ENCODE assay signal across 9 cellular contexts in genomic region chr4:117700111-117700892, GRCh38.
DNase-seq lines count a peak whose midpoint lies in the region; ATAC-seq and TF ChIP-seq lines count a peak whose summit lies in the region.
"Had no signal": no experiment of that assay in that cellular context is flagged by ENCODE, and none has a peak within 500 bp of the region (broad histone marks: within the 10 kb centered on the region; RNA-seq: fewer than 3 reads in every experiment).

No MANE protein-coding gene starts in this region.

- H3K4me3 ChIP-seq in smooth muscle cell: no peak overlapping the region
- H3K4me3 ChIP-seq: SJCRH30 had no signal

- no peak overlapping the region for H3K4me2 ChIP-seq in smooth muscle cell

- DNase-seq in SK-MEL-5 (ENCODE audit: low read depth, low spot score) (peak; percentile 57), midbrain (lab: John Stamatoyannopoulos, UW) (peak; percentile 0), NCI-H2171 treated with DMSO at 0.1 percent for 48 hours (lab: John Stamatoyannopoulos, UW) (no peak), substantia nigra (lab: John Stamatoyannopoulos, UW) (no peak), smooth muscle cell (lab: John Stamatoyannopoulos, UW; ENCODE audit: unreplicated experiment) (no peak)
- no peak for DNase-seq in activated T-cell treated with anti-CD3 and anti-CD28 coated beads, Interleukin-2, amount 50 U/mL, for 4 hours

- WGBS in smooth muscle cell (ENCODE audit: low lambda C conversion rate): 95% methylated on average over 3 of the region's 3 CpGs

- no peaks in the 10 kb centered on the region for H4K20me1 ChIP-seq in smooth muscle cell (ENCODE audit: low read depth)

- no peaks in the 10 kb centered on the region for H3F3A ChIP-seq in smooth muscle cell (ENCODE audit: low read depth)

- no peaks in the 10 kb centered on the region for H3K4me1 Mint-ChIP-seq in activated T-cell treated with anti-CD3 and anti-CD28 coated beads, Interleukin-2, amount 50 U/mL, for 4 hours (ENCODE audit: low read depth)

- H3K9me3 ChIP-seq in smooth muscle cell (replicated peaks; ENCODE audit: low read depth): no peaks in the 10 kb centered on the region
- H3K9me3 ChIP-seq: SJCRH30 had no signal

- no peaks in the 10 kb centered on the region for H3K27me3 Mint-ChIP-seq in activated T-cell treated with anti-CD3 and anti-CD28 coated beads, Interleukin-2, amount 50 U/mL, for 4 hours (ENCODE audit: low read depth)

- no peaks in the 10 kb centered on the region for H3K4me1 ChIP-seq in smooth muscle cell (ENCODE audit: low read depth)
- H3K4me1 ChIP-seq: SJCRH30 had no signal

- in situ Hi-C loops in SK-MEL-5 (cut with HindIII; ENCODE audit: low pct_unique_long_range_greater_than_20kb, low sequenced_read_pairs): no loop called here

- H3K27ac ChIP-seq in substantia nigra (ENCODE audit: low read depth, low read length, poor library complexity, severe bottlenecking) (no peak overlapping the region), smooth muscle cell (ENCODE audit: low read depth) (no peak overlapping the region)
- H3K27ac ChIP-seq: SJCRH30 had no signal

- peaks cover 9% of the 10 kb centered on the region for H3K9me3 Mint-ChIP-seq in activated T-cell treated with anti-CD3 and anti-CD28 coated beads, Interleukin-2, amount 50 U/mL, for 4 hours

- no peaks in the 10 kb centered on the region for H3K27me3 ChIP-seq in smooth muscle cell (ENCODE audit: low read depth)
- H3K27me3 ChIP-seq: SJCRH30 had no signal

- no peak overlapping the region for H3K9ac ChIP-seq in smooth muscle cell (ENCODE audit: low read depth)

- no peaks in the 10 kb centered on the region for H3K36me3 ChIP-seq in smooth muscle cell (ENCODE audit: low read depth)
- H3K36me3 ChIP-seq: SJCRH30 had no signal

- peak; percentile 86 for ATAC-seq in GM18511 (IDR thresholded peaks at IDR 0.05; ENCODE audit: unreplicated experiment)
- ATAC-seq in HG02885 (IDR thresholded peaks at IDR 0.05; ENCODE audit: poor library complexity, unreplicated experiment): peak; percentile 81
- no peak for ATAC-seq in activated T-cell treated with anti-CD3 and anti-CD28 coated beads, Interleukin-2, amount 50 U/mL, for 4 hours

- TF ChIP-seq CTCF in smooth muscle cell (IDR thresholded peaks at IDR 0.05; ENCODE audit: borderline replicate concordance, insufficient read depth, poor library complexity, severe bottlenecking): no peak

- H2AFZ ChIP-seq in smooth muscle cell (ENCODE audit: low read depth): no peak overlapping the region

- no peak overlapping the region for H3K4me3 Mint-ChIP-seq in activated T-cell treated with anti-CD3 and anti-CD28 coated beads, Interleukin-2, amount 50 U/mL, for 4 hours

- H3K36me3 Mint-ChIP-seq in activated T-cell treated with anti-CD3 and anti-CD28 coated beads, Interleukin-2, amount 50 U/mL, for 4 hours (ENCODE audit: insufficient read depth): no peaks in the 10 kb centered on the region

- no peaks in the 10 kb centered on the region for H3K79me2 ChIP-seq in smooth muscle cell (ENCODE audit: low read depth)

Comparison
In these comparisons a context has a peak if more than half of its experiments do, and no peak if none do; other contexts are left out.
1. ATAC-seq: peak in GM18511 (single experiment) and HG02885 (single experiment); none in activated T-cell treated with anti-CD3 and anti-CD28 coated beads, Interleukin-2, amount 50 U/mL, for 4 hours (0 of 2).
2. DNase-seq: peak in SK-MEL-5 (single experiment) and midbrain (single experiment); none in activated T-cell treated with anti-CD3 and anti-CD28 coated beads, Interleukin-2, amount 50 U/mL, for 4 hours (single experiment), NCI-H2171 treated with DMSO at 0.1 percent for 48 hours (single experiment), substantia nigra (0 of 49) and smooth muscle cell (single experiment).